Comparison of ENCODE assay signal across 9 cellular contexts in the genomic region with DNA sequence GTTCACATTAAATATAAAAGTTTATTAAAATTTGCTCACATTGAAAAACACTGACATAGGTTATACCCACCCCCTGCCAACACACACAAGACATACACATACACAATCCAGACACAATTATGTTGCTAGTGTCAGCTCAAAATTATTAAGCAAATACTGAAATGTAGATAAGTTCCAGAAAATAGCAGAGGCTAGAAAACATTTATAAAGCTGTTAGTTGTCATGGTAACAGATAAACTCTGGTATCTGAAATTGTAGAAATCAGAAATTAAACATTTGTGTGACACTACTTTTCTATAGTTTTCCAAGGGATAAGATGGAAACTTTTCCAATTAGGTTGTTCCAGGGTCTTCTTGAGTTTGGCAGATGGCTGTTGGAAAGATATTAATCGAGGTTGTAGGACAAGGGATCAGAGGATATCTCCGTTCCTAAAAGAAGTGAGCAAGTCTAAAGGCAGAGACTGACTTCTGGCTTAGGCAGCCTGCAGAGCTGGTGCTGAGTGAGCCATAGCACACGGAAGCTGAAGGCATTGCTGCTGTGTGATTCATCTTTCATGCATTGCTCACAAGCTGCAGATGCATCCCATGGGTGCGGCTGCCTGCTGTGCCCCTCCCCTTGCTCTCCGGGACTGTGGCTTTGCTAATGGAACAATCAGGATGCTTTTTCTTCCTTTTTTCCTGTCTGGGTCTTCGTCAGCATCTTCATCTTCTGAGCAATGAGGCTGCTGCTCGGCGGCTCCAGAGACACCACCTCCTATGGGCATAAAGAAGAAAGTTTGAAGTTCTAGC.
DNase-seq lines count a peak whose midpoint lies in the region; ATAC-seq and TF ChIP-seq lines count a peak whose summit lies in the region.
"Had no signal": no experiment of that assay in that cellular context is flagged by ENCODE, and none has a peak within 500 bp of the region (broad histone marks: within the 10 kb centered on the region; RNA-seq: fewer than 3 reads in every experiment).

No MANE protein-coding gene starts in this region.

- H3K4me2 ChIP-seq in GM23338 (no peak overlapping the region), PC-3 (ENCODE audit: low read length) (no peak overlapping the region)

- CTCF ChIA-PET in PC-3 (lab: Charles Lee) = no interaction called here

- no peak overlapping the region for H3K27ac Mint-ChIP-seq in GM23338
- H3K27ac Mint-ChIP-seq: naive thymus-derived CD8-positive, alpha-beta T cell had no signal

- POLR2A ChIA-PET in PC-3 (lab: Charles Lee; ENCODE audit: unreplicated experiment) = no interaction called here

- no peaks in the 10 kb centered on the region for H3K9me3 Mint-ChIP-seq in GM23338
- H3K9me3 Mint-ChIP-seq: naive thymus-derived CD8-positive, alpha-beta T cell had no signal

- intact Hi-C loops in PC-3 (cut with micrococcal nuclease) (no loop called here), ascending aorta (cut with DNase I) (no loop called here)

- no peaks in the 10 kb centered on the region for H3K36me3 ChIP-seq in GM23338 (ENCODE audit: insufficient read depth)
- no peaks in the 10 kb centered on the region for H3K36me3 ChIP-seq in PC-3 (ENCODE audit: low read depth, low read length)
- H3K36me3 ChIP-seq in ascending aorta = no peaks in the 10 kb centered on the region

- H3K4me3 ChIP-seq in GM23338 = no peak overlapping the region
- H3K4me3 ChIP-seq in PC-3 (ENCODE audit: low read length) = no peak overlapping the region
- H3K4me3 ChIP-seq in fibroblast of pulmonary artery (replicated peaks; ENCODE audit: low read depth, low read length) = no peak overlapping the region
- H3K4me3 ChIP-seq in ascending aorta = no peak overlapping the region

- no peak for TF ChIP-seq CTCF in GM23338 (conservative IDR thresholded peaks at IDR 0.05; ENCODE audit: low read depth in 2 of 2)
- no peak for TF ChIP-seq CTCF in PC-3 (conservative IDR thresholded peaks at IDR 0.05; ENCODE audit: low read depth, low read length)
- no peak for TF ChIP-seq CTCF in fibroblast of pulmonary artery (IDR thresholded peaks at IDR 0.05; ENCODE audit: low read length, missing control alignments)
- TF ChIP-seq CTCF in ascending aorta (IDR thresholded peaks at IDR 0.05) = no peak

- H3K4me1 Mint-ChIP-seq in GM23338 = no peaks in the 10 kb centered on the region; the same call in 2 of the 3 replicates
- H3K4me1 Mint-ChIP-seq: naive thymus-derived CD8-positive, alpha-beta T cell had no signal

- no TSS peak for BruUV-seq in PC-3 (replicated peaks; lab: Mats Ljungman, UMichigan)

- no peak for DNase-seq in GM23338 (ENCODE audit: low spot score)
- peak; percentile 76 for DNase-seq in PC-3
- DNase-seq in fibroblast of pulmonary artery (ENCODE audit: low read depth) = peak; percentile 83
- DNase-seq in putamen (ENCODE audit: low spot score) = peak; percentile 9
- DNase-seq in ascending aorta (ENCODE audit: low spot score in 2 of 2) = no peak
- DNase-seq: naive thymus-derived CD8-positive, alpha-beta T cell had no signal

- no peak overlapping the region for H3K9ac ChIP-seq in PC-3 (ENCODE audit: low read length)

- H3K27ac ChIP-seq in GM23338 (ENCODE audit: low read depth) (no peak overlapping the region), PC-3 (ENCODE audit: low read length) (no peak overlapping the region), ascending aorta (no peak overlapping the region)

- H2AFZ ChIP-seq in GM23338 (no peak overlapping the region), PC-3 (ENCODE audit: low read length) (no peak overlapping the region)

- H3K9me3 ChIP-seq in PC-3 (ENCODE audit: low read length) = no peaks in the 10 kb centered on the region
- no peaks in the 10 kb centered on the region for H3K9me3 ChIP-seq in ascending aorta

- H3K79me2 ChIP-seq in GM23338 (replicated peaks; ENCODE audit: insufficient read depth) (no peaks in the 10 kb centered on the region), PC-3 (ENCODE audit: low read length) (no peaks in the 10 kb centered on the region)

- H3K9me2 ChIP-seq in GM23338 (ENCODE audit: insufficient read depth) = 0 out of 2 replicates have a peak, but pooled peaks cover 4% of the 10 kb centered on the region
- H3K9me2 ChIP-seq in PC-3 (replicated peaks; ENCODE audit: low read length) = no peaks in the 10 kb centered on the region

- H4K20me1 ChIP-seq in GM23338 (replicated peaks; ENCODE audit: insufficient read depth) (no peaks in the 10 kb centered on the region), PC-3 (ENCODE audit: low read length) (no peaks in the 10 kb centered on the region)

- H3K4me1 ChIP-seq in GM23338 (ENCODE audit: insufficient read depth) = no peaks in the 10 kb centered on the region
- H3K4me1 ChIP-seq in PC-3 (ENCODE audit: insufficient read depth, low read length) = peaks cover 3% of the 10 kb centered on the region; the same call in 1 of the 2 replicates
- no peaks in the 10 kb centered on the region for H3K4me1 ChIP-seq in ascending aorta

- no peaks in the 10 kb centered on the region for H3F3A ChIP-seq in GM23338 (replicated peaks; ENCODE audit: low read depth)
- H3F3A ChIP-seq in PC-3 (ENCODE audit: low read length, unreplicated experiment) = no peaks in the 10 kb centered on the region

- H3K27me3 ChIP-seq in GM23338 (ENCODE audit: insufficient read depth) (no peaks in the 10 kb centered on the region), PC-3 (ENCODE audit: low read length) (no peaks in the 10 kb centered on the region), ascending aorta (no peaks in the 10 kb centered on the region)

- ATAC-seq in GM23338 = peak; percentile 23; the same call in 2 of the 3 replicates
- peak; percentile 96 for ATAC-seq in PC-3
- no peak for ATAC-seq in HG02840 (IDR thresholded peaks at IDR 0.05; ENCODE audit: low FRiP score, unreplicated experiment)
- ATAC-seq in HG02759 (IDR thresholded peaks at IDR 0.05; ENCODE audit: unreplicated experiment) = no peak
- no peak for ATAC-seq in GM18909 (IDR thresholded peaks at IDR 0.05; ENCODE audit: poor library complexity, unreplicated experiment)
- ATAC-seq: naive thymus-derived CD8-positive, alpha-beta T cell had no signal

- H3K27me3 Mint-ChIP-seq in GM23338 (ENCODE audit: insufficient read depth, low read depth, poor library complexity) = peaks cover 2% of the 10 kb centered on the region

- no peak overlapping the region for H3K4me3 Mint-ChIP-seq in GM23338
- H3K4me3 Mint-ChIP-seq: naive thymus-derived CD8-positive, alpha-beta T cell had no signal

- no peaks in the 10 kb centered on the region for H3K36me3 Mint-ChIP-seq in GM23338 (ENCODE audit: low read depth)
- H3K36me3 Mint-ChIP-seq: naive thymus-derived CD8-positive, alpha-beta T cell had no signal

TF ChIP-seq in GM23338, 12 proteins besides CTCF, POLR2A, EP300 and RAD21:
- TF ChIP-seq EZH2 (IDR thresholded peaks at IDR 0.05; ENCODE audit: low read depth, unreplicated experiment) = no peak
- TF ChIP-seq ZNF462 (CRISPR knock-in tag; IDR thresholded peaks at IDR 0.05) = no peak
TF ChIP-seq in GM23338: peak in this region for 0.

Comparison
In these comparisons a context has a peak if more than half of its experiments do, and no peak if none do; other contexts are left out.
1. ATAC-seq: peak in GM23338 (single experiment) and PC-3 (single experiment); none in HG02840 (single experiment), HG02759 (single experiment) and GM18909 (single experiment).
2. DNase-seq: peak in PC-3 (single experiment), fibroblast of pulmonary artery (single experiment) and putamen (single experiment); none in GM23338 (single experiment) and ascending aorta (0 of 2).